Comparison of ENCODE assay signal across 25 cellular contexts in the genomic region with DNA sequence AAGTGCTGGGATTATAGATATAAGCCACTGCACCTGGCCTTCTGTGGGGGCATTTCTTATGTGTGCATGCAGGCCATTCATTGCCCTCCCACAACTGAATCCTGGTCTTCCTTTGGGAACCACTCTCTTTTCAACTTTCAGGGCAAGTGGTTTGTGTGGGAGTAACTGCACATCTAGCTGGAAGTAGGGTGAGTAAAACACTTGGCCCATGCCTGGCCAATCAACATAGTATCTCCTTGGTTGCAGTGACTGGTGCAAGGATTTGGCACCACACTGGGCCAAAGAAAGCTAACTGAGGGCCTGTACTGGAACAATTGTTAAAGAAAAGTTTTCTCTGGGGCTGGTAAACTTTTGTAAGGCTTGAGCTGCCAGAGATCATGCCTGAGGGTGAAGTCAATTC.
DNase-seq lines count a peak whose midpoint lies in the region; FAIRE-seq and TF ChIP-seq lines count a peak whose summit lies in the region.
"Had no signal": no experiment of that assay in that cellular context is flagged by ENCODE, and none has a peak within 500 bp of the region (broad histone marks: within the 10 kb centered on the region; RNA-seq: fewer than 3 reads in every experiment).

No MANE protein-coding gene starts in this region.

- CTCF ChIA-PET in A673 (lab: Charles Lee) = no interaction called here

- FAIRE-seq in kidney (lab: Jason Lieb, UNC) = no peak
- FAIRE-seq: TTC549 had no signal

- H3K9ac ChIP-seq in skeletal muscle satellite cell (ENCODE audit: low read depth, low read length) (peak overlapping the region; percentile 29), kidney (ENCODE audit: low read length in 2 of 2) (no peak overlapping the region)

- intact Hi-C loops in ascending aorta (cut with DNase I) = loop anchor here (5.0 to 10.0 kb wide), 2 partner anchors 40 to 1308 kb away; a partner anchor contains a TSS
- intact Hi-C loops in A673 (cut with micrococcal nuclease; ENCODE audit: unreplicated experiment) = no loop called here
- intact Hi-C loops in kidney (cut with DNase I) = no loop called here

- no TSS peak for BruUV-seq in A673 (replicated peaks; lab: Mats Ljungman, UMichigan)

- peak; percentile 36 for DNase-seq in HT1080 (ENCODE audit: low read depth)
- peak; percentile 19 to 79 for DNase-seq in ascending aorta (ENCODE audit: low spot score in 2 of 2)
- DNase-seq in fibroblast of peridontal ligament (ENCODE audit: extremely low read depth) = peak; percentile 45
- no peak for DNase-seq in cerebellar cortex (ENCODE audit: low spot score)
- no peak for DNase-seq in A673 (ENCODE audit: low spot score)
- no peak for DNase-seq in activated CD8-positive, alpha-beta memory T cell treated with anti-CD3 and anti-CD28 coated beads, Interleukin-2, amount 50 U/mL, for 4 hours
- DNase-seq in kidney = no peak
- DNase-seq: activated CD4-positive, CD25-positive, alpha-beta regulatory T cell treated with anti-CD3 and anti-CD28 coated beads, Interleukin-2, amount 50 U/mL, for 72 hours; activated CD8-positive, alpha-beta T cell treated with anti-CD3 and anti-CD28 coated beads for 36 hours; activated naive CD4-positive, alpha-beta T cell; activated T-cell treated with anti-CD3 and anti-CD28 coated beads, Interleukin-2, amount 50 U/mL, for 4 hours; amygdala; central memory CD4-positive, alpha-beta T cell; dorsolateral prefrontal cortex; H7; left ventricle myocardium superior; NCI-H1105 treated with DMSO at 0.1 percent for 48 hours; NCI-H524; ovary; stimulated activated naive CD4-positive, alpha-beta T cell treated with Interleukin-2 at 50 U/mL for 16 hours had no signal

- POLR2A ChIA-PET in A673 (lab: Charles Lee; ENCODE audit: low non-redundant PET) = no interaction called here

- H3K9me3 ChIP-seq in ascending aorta = no peaks in the 10 kb centered on the region
- no peaks in the 10 kb centered on the region for H3K9me3 ChIP-seq in skeletal muscle satellite cell (replicated peaks; ENCODE audit: low read length)
- no peaks in the 10 kb centered on the region for H3K9me3 ChIP-seq in A673 (ENCODE audit: low read depth, low read length, poor library complexity, severe bottlenecking)
- no peaks in the 10 kb centered on the region for H3K9me3 ChIP-seq in kidney (ENCODE audit: control insufficient read depth in 1 of 2, low read length in 2 of 2)
- H3K9me3 ChIP-seq: gastroesophageal sphincter, ovary, right atrium auricular region, tibial nerve had no signal

- peak overlapping the region; percentile 74 to 81 for H3K27ac ChIP-seq in ascending aorta
- no peak overlapping the region for H3K27ac ChIP-seq in A673 (ENCODE audit: low read depth, low read length, poor library complexity, severe bottlenecking)
- no peak overlapping the region for H3K27ac ChIP-seq in kidney (ENCODE audit: low read depth in 2 of 2, low read length in 2 of 2)
- H3K27ac ChIP-seq: dorsolateral prefrontal cortex, gastroesophageal sphincter, ovary, right atrium auricular region, tibial nerve had no signal

- peaks cover 0 to 16% of the 10 kb centered on the region in 2 donors for H3K4me1 ChIP-seq in ascending aorta
- H3K4me1 ChIP-seq in skeletal muscle satellite cell (ENCODE audit: control insufficient read depth, insufficient read depth, low read length) = peaks cover 37% of the 10 kb centered on the region
- H3K4me1 ChIP-seq in A673 (ENCODE audit: insufficient read depth, low read length, poor library complexity, severe bottlenecking) = no peaks in the 10 kb centered on the region
- H3K4me1 ChIP-seq in kidney (ENCODE audit: control insufficient read depth in 1 of 2, insufficient read depth in 1 of 2, low read depth in 1 of 2, low read length in 2 of 2) = no peaks in the 10 kb centered on the region
- H3K4me1 ChIP-seq: gastroesophageal sphincter, tibial nerve had no signal

- H3K4me3 ChIP-seq in ascending aorta (no peak overlapping the region), skeletal muscle satellite cell (ENCODE audit: low read length) (no peak overlapping the region), A673 (ENCODE audit: low read depth, low read length, poor library complexity, severe bottlenecking) (no peak overlapping the region), kidney (ENCODE audit: low read length in 2 of 2) (no peak overlapping the region)
- H3K4me3 ChIP-seq: dorsolateral prefrontal cortex, gastroesophageal sphincter, ovary, right atrium auricular region, tibial nerve had no signal

- H3K27me3 ChIP-seq in ascending aorta = no peaks in the 10 kb centered on the region
- no peaks in the 10 kb centered on the region for H3K27me3 ChIP-seq in skeletal muscle satellite cell (ENCODE audit: control insufficient read depth, insufficient read depth, low read length)
- H3K27me3 ChIP-seq in A673 (replicated peaks; ENCODE audit: insufficient read depth, low read depth, low read length, poor library complexity) = peaks cover 6% of the 10 kb centered on the region
- H3K27me3 ChIP-seq: dorsolateral prefrontal cortex, gastroesophageal sphincter, ovary, right atrium auricular region, tibial nerve had no signal

- no peaks in the 10 kb centered on the region for H3K36me3 ChIP-seq in ascending aorta
- no peaks in the 10 kb centered on the region for H3K36me3 ChIP-seq in skeletal muscle satellite cell (ENCODE audit: insufficient read depth, low read length)
- H3K36me3 ChIP-seq in A673 (ENCODE audit: insufficient read depth, low read length, poor library complexity, severe bottlenecking) = no peaks in the 10 kb centered on the region
- no peaks in the 10 kb centered on the region for H3K36me3 ChIP-seq in kidney (ENCODE audit: control insufficient read depth in 1 of 2, insufficient read depth in 2 of 2, low read length in 2 of 2)
- H3K36me3 ChIP-seq: gastroesophageal sphincter, ovary, right atrium auricular region, tibial nerve had no signal

- TF ChIP-seq CTCF in ascending aorta (IDR thresholded peaks at IDR 0.05) (no peak), A673 (conservative IDR thresholded peaks at IDR 0.05; ENCODE audit: low read depth, low read length) (no peak), kidney (IDR thresholded peaks at IDR 0.05; ENCODE audit: borderline replicate concordance, extremely low read depth, insufficient read depth) (no peak)

- peak overlapping the region; percentile 3 for H3K4me2 ChIP-seq in skeletal muscle satellite cell (ENCODE audit: low read length)

Comparison
In these comparisons a context has a peak if more than half of its experiments do, and no peak if none do; other contexts are left out.
1. DNase-seq: peak in HT1080 (single experiment), ascending aorta (2 of 2) and fibroblast of peridontal ligament (single experiment); none in cerebellar cortex (single experiment), A673 (single experiment), activated CD8-positive, alpha-beta memory T cell treated with anti-CD3 and anti-CD28 coated beads, Interleukin-2, amount 50 U/mL, for 4 hours (single experiment) and kidney (single experiment).
2. H3K27ac ChIP-seq: peak in ascending aorta (2 of 2); none in A673 (single experiment) and kidney (0 of 2).